ENCODE assay signal across 1 cellular context in genomic region chr7:107663196-107663595, GRCh38.
TF ChIP-seq lines count a peak whose summit lies in the region.

No MANE protein-coding gene starts in this region.

TF ChIP-seq in GM23338, 12 proteins besides CTCF, POLR2A, EP300 and RAD21 (continued from another document):
- TF ChIP-seq ZNF462 (CRISPR knock-in tag; IDR thresholded peaks at IDR 0.05): no peak
- TF ChIP-seq STAT1 (IDR thresholded peaks at IDR 0.05; ENCODE audit: unreplicated experiment): no peak
